Comparison of ENCODE assay signal across 13 cellular contexts in genomic region chr21:34987673-34988072, GRCh38.
DNase-seq lines count a peak whose midpoint lies in the region; ATAC-seq and TF ChIP-seq lines count a peak whose summit lies in the region.
"Had no signal": no experiment of that assay in that cellular context is flagged by ENCODE, and none has a peak within 500 bp of the region (broad histone marks: within the 10 kb centered on the region; RNA-seq: fewer than 3 reads in every experiment).

No MANE protein-coding gene starts in this region.

- H3K4me3 Mint-ChIP-seq in activated CD8-positive, alpha-beta T cell treated with anti-CD3 and anti-CD28 coated beads for 36 hours = peak overlapping the region; percentile 72
- H3K4me3 Mint-ChIP-seq: GM23338 had no signal

- H3K36me3 ChIP-seq in BLaER1 (peaks cover 71% of the 10 kb centered on the region), mesodermal cell (ENCODE audit: control insufficient read depth, insufficient read depth, low read length) (no peaks in the 10 kb centered on the region)
- H3K36me3 ChIP-seq: left lung had no signal

- H3K9ac ChIP-seq in BLaER1 = peak overlapping the region; percentile 67

- peak overlapping the region; percentile 39 for H3K4me3 ChIP-seq in BLaER1
- no peak overlapping the region for H3K4me3 ChIP-seq in mesodermal cell (ENCODE audit: extremely low read depth, insufficient read depth, low read length, poor library complexity, severe bottlenecking)
- H3K4me3 ChIP-seq: GM23338, left lung had no signal

- no peaks in the 10 kb centered on the region for H3K27me3 ChIP-seq in BLaER1
- H3K27me3 ChIP-seq: left lung had no signal

- CTCF ChIA-PET in activated CD8-positive, alpha-beta T cell treated with anti-CD3 and anti-CD28 coated beads for 36 hours (lab: Charles Lee) = interaction anchor here (1.2 to 6.5 kb wide), 6 partner anchors 13 to 98 kb away, joined by 3 to 56 read pairs (median 7); no protein-coding TSS in a partner anchor

- H3K27ac ChIP-seq in BLaER1 (peak overlapping the region; percentile 77), mesodermal cell (ENCODE audit: low read depth, low read length, severe bottlenecking) (peak overlapping the region; percentile 23)

- peaks cover 87% of the 10 kb centered on the region for H3K4me1 Mint-ChIP-seq in activated CD8-positive, alpha-beta T cell treated with anti-CD3 and anti-CD28 coated beads for 36 hours (ENCODE audit: low read depth)

- WGBS in mesodermal cell (ENCODE audit: insufficient coverage in 2 of 2), 2 experiments = 0 to 50% methylated on average over 1 to 2 of the region's 3 CpGs

- peaks cover 100% of the 10 kb centered on the region for H3K4me1 ChIP-seq in BLaER1
- peaks cover 35% of the 10 kb centered on the region for H3K4me1 ChIP-seq in mesodermal cell (ENCODE audit: control insufficient read depth, insufficient read depth, low read length, poor library complexity, severe bottlenecking)

- no peaks in the 10 kb centered on the region for H3K27me3 Mint-ChIP-seq in activated CD8-positive, alpha-beta T cell treated with anti-CD3 and anti-CD28 coated beads for 36 hours

- H3K36me3 Mint-ChIP-seq in activated CD8-positive, alpha-beta T cell treated with anti-CD3 and anti-CD28 coated beads for 36 hours (ENCODE audit: low read depth) = no peaks in the 10 kb centered on the region

- H3K4me2 ChIP-seq in BLaER1 = peak overlapping the region; percentile 91
- H3K4me2 ChIP-seq: GM23338 had no signal

- intact Hi-C loops in activated CD8-positive, alpha-beta T cell treated with anti-CD3 and anti-CD28 coated beads for 36 hours (cut with micrococcal nuclease) = loop anchor here (2.0 to 5.0 kb wide), 4 partner anchors 40 to 110 kb away; partner anchors contain the start of gene RUNX1

- no peak for TF ChIP-seq CTCF in activated CD8-positive, alpha-beta T cell treated with anti-CD3 and anti-CD28 coated beads for 36 hours (IDR thresholded peaks at IDR 0.05)

- no peak for DNase-seq in activated CD8-positive, alpha-beta T cell treated with anti-CD3 and anti-CD28 coated beads for 36 hours
- DNase-seq in 8988T (no peak), dedifferentiated amniotic fluid mesenchymal stem cell (ENCODE audit: extremely low spot score) (no peak), NCI-H2029 treated with DMSO at 0.1 percent for 48 hours (lab: John Stamatoyannopoulos, UW) (no peak), HT-29 (ENCODE audit: low spot score) (no peak)
- DNase-seq: head of caudate nucleus, NCI-H1105 treated with DMSO at 0.1 percent for 48 hours, NCI-H526 treated with DMSO at 0.1 percent for 48 hours had no signal

- H3K9me3 Mint-ChIP-seq in activated CD8-positive, alpha-beta T cell treated with anti-CD3 and anti-CD28 coated beads for 36 hours = no peaks in the 10 kb centered on the region
- H3K9me3 Mint-ChIP-seq: GM23338 had no signal

- H4K20me1 ChIP-seq in BLaER1 = peaks cover 100% of the 10 kb centered on the region

- peak; percentile 3 for ATAC-seq in GM18502 (IDR thresholded peaks at IDR 0.05; ENCODE audit: poor library complexity, unreplicated experiment)
- ATAC-seq in activated CD8-positive, alpha-beta T cell treated with anti-CD3 and anti-CD28 coated beads for 36 hours = no peak

- POLR2A ChIA-PET in activated CD8-positive, alpha-beta T cell treated with anti-CD3 and anti-CD28 coated beads for 36 hours (lab: Charles Lee) = interaction anchor here (0.8 to 11.7 kb wide), 16 partner anchors 12 to 108 kb away, joined by 3 to 183 read pairs (median 8); partner anchors contain the start of gene RUNX1

- H3K27ac Mint-ChIP-seq in activated CD8-positive, alpha-beta T cell treated with anti-CD3 and anti-CD28 coated beads for 36 hours = peak overlapping the region; percentile 92

- no peaks in the 10 kb centered on the region for H3K9me3 ChIP-seq in BLaER1
- H3K9me3 ChIP-seq in mesodermal cell (ENCODE audit: control insufficient read depth, low read length) = no peaks in the 10 kb centered on the region
- H3K9me3 ChIP-seq: left lung had no signal
